Comparison of ENCODE assay signal across 9 cellular contexts in the genomic region with DNA sequence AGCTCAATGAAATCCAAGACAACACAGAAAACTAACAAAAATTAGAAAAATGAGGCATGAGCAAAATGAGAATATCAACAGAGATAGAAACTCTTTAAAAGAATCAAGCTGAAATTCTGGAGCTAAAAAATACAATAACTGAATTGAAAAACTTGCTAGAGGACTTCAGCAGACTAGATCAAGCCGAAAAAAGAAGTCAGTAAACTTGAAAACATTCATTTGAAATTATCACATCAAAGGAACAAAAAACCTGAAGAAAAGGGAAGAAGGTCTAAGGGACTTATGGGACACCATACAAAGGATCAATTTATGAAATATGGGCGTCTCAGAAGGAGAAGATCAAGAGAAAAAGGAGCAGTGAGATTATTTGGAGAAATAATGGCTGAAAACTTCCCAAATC.
"Had no signal": no experiment of that assay in that cellular context is flagged by ENCODE, and none has a peak within 500 bp of the region (broad histone marks: within the 10 kb centered on the region; RNA-seq: fewer than 3 reads in every experiment).

No MANE protein-coding gene starts in this region.

- H2AFZ ChIP-seq: GM23248 had no signal

- H3K4me2 ChIP-seq: KMS-11 had no signal

- H3K27me3 Mint-ChIP-seq: IgD-negative memory B cell had no signal

- H3K4me3 ChIP-seq: GM23248, HAP-1 had no signal

- FAIRE-seq: HTR-8/SVneo had no signal

- H3K27ac ChIP-seq: GM23248, KMS-11 had no signal

- ATAC-seq: HCT116 had no signal

- H3K9me3 ChIP-seq: HAP-1 had no signal

- H3K4me1 ChIP-seq: HAP-1 had no signal

- H3K4me1 Mint-ChIP-seq: IgD-negative memory B cell had no signal

- H3K27ac Mint-ChIP-seq: IgD-negative memory B cell had no signal

- H3K4me3 Mint-ChIP-seq: IgD-negative memory B cell had no signal

- DNase-seq: GM23248, GOT3, H7, KBM-7 had no signal

- H3K36me3 ChIP-seq: HAP-1 had no signal

- H3K9ac ChIP-seq: GM23248, KMS-11 had no signal
